ENCODE assay signal across 31 cellular contexts in genomic region chr3:34858067-34858466, GRCh38.
DNase-seq lines count a peak whose midpoint lies in the region; ATAC-seq and TF ChIP-seq lines count a peak whose summit lies in the region.
"Had no signal": no experiment of that assay in that cellular context is flagged by ENCODE, and none has a peak within 500 bp of the region (broad histone marks: within the 10 kb centered on the region; RNA-seq: fewer than 3 reads in every experiment).

No MANE protein-coding gene starts in this region.

- no peak for TF ChIP-seq CTCF in transverse colon (IDR thresholded peaks at IDR 0.05)

- intact Hi-C loops in transverse colon (cut with DNase I; ENCODE audit: low total_unique reads) = no loop called here

- H3K4me1 ChIP-seq in transverse colon = no peaks in the 10 kb centered on the region
- H3K4me1 ChIP-seq: A549, stomach, thyroid gland had no signal

- H3K27ac Mint-ChIP-seq in activated CD8-positive, alpha-beta T cell treated with anti-CD3 and anti-CD28 coated beads, Interleukin-2, amount 10 ng/mL, durations not matched to agents 7 days and 5 days = no peak overlapping the region
- H3K27ac Mint-ChIP-seq: activated CD4-positive, alpha-beta T cell treated with anti-CD3 and anti-CD28 coated beads, Interleukin-2, amount 10 ng/mL, durations not matched to agents 7 days and 5 days; activated CD8-positive, alpha-beta memory T cell treated with anti-CD3 and anti-CD28 coated beads, Interleukin-2, amount 10 ng/mL, durations not matched to agents 7 days and 5 days; activated T-cell treated with anti-CD3 and anti-CD28 coated beads, Interleukin-2, amount 50 U/mL, for 72 hours; CD8-positive, alpha-beta memory T cell; IgD-negative memory B cell had no signal

- no peak overlapping the region for H3K4me3 Mint-ChIP-seq in activated CD8-positive, alpha-beta T cell treated with anti-CD3 and anti-CD28 coated beads, Interleukin-2, amount 10 ng/mL, durations not matched to agents 7 days and 5 days
- H3K4me3 Mint-ChIP-seq: activated CD4-positive, alpha-beta T cell treated with anti-CD3 and anti-CD28 coated beads, Interleukin-2, amount 10 ng/mL, durations not matched to agents 7 days and 5 days; activated CD8-positive, alpha-beta memory T cell treated with anti-CD3 and anti-CD28 coated beads, Interleukin-2, amount 10 ng/mL, durations not matched to agents 7 days and 5 days; activated T-cell treated with anti-CD3 and anti-CD28 coated beads, Interleukin-2, amount 50 U/mL, for 72 hours; CD8-positive, alpha-beta memory T cell; central memory CD8-positive, alpha-beta T cell; IgD-negative memory B cell had no signal

- H3K27me3 Mint-ChIP-seq in activated CD8-positive, alpha-beta T cell treated with anti-CD3 and anti-CD28 coated beads, Interleukin-2, amount 10 ng/mL, durations not matched to agents 7 days and 5 days (ENCODE audit: low read depth) = no peaks in the 10 kb centered on the region
- H3K27me3 Mint-ChIP-seq: activated CD4-positive, alpha-beta T cell treated with anti-CD3 and anti-CD28 coated beads, Interleukin-2, amount 10 ng/mL, durations not matched to agents 7 days and 5 days; activated CD8-positive, alpha-beta memory T cell treated with anti-CD3 and anti-CD28 coated beads, Interleukin-2, amount 10 ng/mL, durations not matched to agents 7 days and 5 days; CD8-positive, alpha-beta memory T cell; central memory CD8-positive, alpha-beta T cell; IgD-negative memory B cell had no signal

- H3K27ac ChIP-seq in transverse colon = no peak overlapping the region
- H3K27ac ChIP-seq: A549, ovary, stomach, thyroid gland, WERI-Rb-1 had no signal

- POLR2A ChIA-PET in activated CD8-positive, alpha-beta T cell treated with anti-CD3 and anti-CD28 coated beads, Interleukin-2, amount 10 ng/mL, durations not matched to agents 7 days and 5 days (lab: Charles Lee) = no interaction called here

- ATAC-seq in GM18517 (IDR thresholded peaks at IDR 0.05; ENCODE audit: unreplicated experiment) (peak; percentile 83), GM19395 (IDR thresholded peaks at IDR 0.05; ENCODE audit: unreplicated experiment) (peak; percentile 55), HG03097 (IDR thresholded peaks at IDR 0.05; ENCODE audit: low FRiP score, unreplicated experiment) (peak; percentile 79), HG03565 (IDR thresholded peaks at IDR 0.05; ENCODE audit: unreplicated experiment) (peak; percentile 78)
- no peak for ATAC-seq in activated CD8-positive, alpha-beta T cell treated with anti-CD3 and anti-CD28 coated beads, Interleukin-2, amount 10 ng/mL, durations not matched to agents 7 days and 5 days
- ATAC-seq: A549; activated CD8-positive, alpha-beta memory T cell treated with anti-CD3 and anti-CD28 coated beads, Interleukin-2, amount 10 ng/mL, durations not matched to agents 7 days and 5 days; activated T-cell treated with anti-CD3 and anti-CD28 coated beads, Interleukin-2, amount 50 U/mL, for 72 hours had no signal

- in situ Hi-C loops in transverse colon (cut with MboI; ENCODE audit: low pct_ligation_motif_present in 1 of 4, low pct_unique_long_range_greater_than_20kb in 1 of 4, low sequenced_read_pairs in 3 of 4) = no loop called here

- no peak for TF ChIP-seq EP300 in transverse colon (IDR thresholded peaks at IDR 0.05; ENCODE audit: low read depth)

- 57 to 58% methylated on average over 3 of the region's 3 CpGs for WGBS in transverse colon (ENCODE audit: low coverage in 1 of 2), 2 donors

- H3K9me3 Mint-ChIP-seq in activated CD8-positive, alpha-beta T cell treated with anti-CD3 and anti-CD28 coated beads, Interleukin-2, amount 10 ng/mL, durations not matched to agents 7 days and 5 days (ENCODE audit: insufficient read depth) = no peaks in the 10 kb centered on the region
- H3K9me3 Mint-ChIP-seq: activated CD4-positive, alpha-beta T cell treated with anti-CD3 and anti-CD28 coated beads, Interleukin-2, amount 10 ng/mL, durations not matched to agents 7 days and 5 days; activated T-cell treated with anti-CD3 and anti-CD28 coated beads, Interleukin-2, amount 50 U/mL, for 72 hours; IgD-negative memory B cell had no signal

- no peaks in the 10 kb centered on the region for H3K27me3 ChIP-seq in transverse colon
- H3K27me3 ChIP-seq: ovary, stomach, thyroid gland had no signal

- H3K36me3 Mint-ChIP-seq in activated CD8-positive, alpha-beta T cell treated with anti-CD3 and anti-CD28 coated beads, Interleukin-2, amount 10 ng/mL, durations not matched to agents 7 days and 5 days (ENCODE audit: low read depth) = no peaks in the 10 kb centered on the region
- H3K36me3 Mint-ChIP-seq: activated CD8-positive, alpha-beta memory T cell treated with anti-CD3 and anti-CD28 coated beads, Interleukin-2, amount 10 ng/mL, durations not matched to agents 7 days and 5 days; CD8-positive, alpha-beta memory T cell; IgD-negative memory B cell had no signal

- H3K4me3 ChIP-seq in transverse colon = no peak overlapping the region
- H3K4me3 ChIP-seq: A549, lung, ovary, smooth muscle cell, stomach, thyroid gland had no signal

- CTCF ChIA-PET in activated CD8-positive, alpha-beta T cell treated with anti-CD3 and anti-CD28 coated beads, Interleukin-2, amount 10 ng/mL, durations not matched to agents 7 days and 5 days (lab: Charles Lee) = no interaction called here

- no peak for TF ChIP-seq POLR2A in transverse colon (IDR thresholded peaks at IDR 0.05)

- H3K9me3 ChIP-seq in transverse colon = no peaks in the 10 kb centered on the region
- H3K9me3 ChIP-seq: A549, ovary, stomach, thyroid gland had no signal

- no peaks in the 10 kb centered on the region for H3K4me1 Mint-ChIP-seq in activated CD8-positive, alpha-beta T cell treated with anti-CD3 and anti-CD28 coated beads, Interleukin-2, amount 10 ng/mL, durations not matched to agents 7 days and 5 days (ENCODE audit: low read depth)
- H3K4me1 Mint-ChIP-seq: activated CD4-positive, alpha-beta T cell treated with anti-CD3 and anti-CD28 coated beads, Interleukin-2, amount 10 ng/mL, durations not matched to agents 7 days and 5 days; activated CD8-positive, alpha-beta memory T cell treated with anti-CD3 and anti-CD28 coated beads, Interleukin-2, amount 10 ng/mL, durations not matched to agents 7 days and 5 days; CD8-positive, alpha-beta memory T cell; central memory CD8-positive, alpha-beta T cell had no signal

- no peaks in the 10 kb centered on the region for H3K36me3 ChIP-seq in transverse colon
- H3K36me3 ChIP-seq: ovary, stomach, thyroid gland, WERI-Rb-1 had no signal

- DNase-seq in cerebellar nuclear complex (lab: John Stamatoyannopoulos, UW) (no peak), NCI-H2171 (lab: John Stamatoyannopoulos, UW) (no peak), transverse colon (no peak)
- no peak for DNase-seq in activated CD8-positive, alpha-beta T cell treated with anti-CD3 and anti-CD28 coated beads, Interleukin-2, amount 10 ng/mL, durations not matched to agents 7 days and 5 days
- DNase-seq: activated CD4-positive, alpha-beta T cell treated with anti-CD3 and anti-CD28 coated beads, Interleukin-2, amount 10 ng/mL, durations not matched to agents 7 days and 5 days; activated CD8-positive, alpha-beta memory T cell treated with anti-CD3 and anti-CD28 coated beads, Interleukin-2, amount 10 ng/mL, durations not matched to agents 7 days and 5 days; activated naive CD4-positive, alpha-beta T cell treated with Interleukin-2 at 50 U/mL for 16 hours; activated T-cell treated with anti-CD3 and anti-CD28 coated beads, Interleukin-2, amount 50 U/mL, for 72 hours; AML-193; CD8-positive, alpha-beta memory T cell; dermis blood vessel endothelial cell; DMS 273 treated with DMSO at 0.1 percent for 48 hours; NCI-H1048; NCI-H1694 treated with DMSO at 0.1 percent for 48 hours; NCI-H510A; ovary; SHP77 treated with DMSO at 0.1 percent for 48 hours; stimulated activated CD4-positive, alpha-beta T cell treated with anti-CD3 and anti-CD28 coated beads, Interleukin-2, amount 100 ng/mL, for 24 hours; stomach; T1000; thyroid gland; WERI-Rb-1 had no signal
